ENCODE assay signal across 25 cellular contexts in genomic region chr10:44827431-44828006, GRCh38.
DNase-seq lines count a peak whose midpoint lies in the region; ATAC-seq, FAIRE-seq and TF ChIP-seq lines count a peak whose summit lies in the region.
"Had no signal": no experiment of that assay in that cellular context is flagged by ENCODE, and none has a peak within 500 bp of the region (broad histone marks: within the 10 kb centered on the region; RNA-seq: fewer than 3 reads in every experiment).

No MANE protein-coding gene starts in this region.

- no CpG with 5 or more reads among the region's 13 CpGs for WGBS in HepG2 (ENCODE audit: low lambda C conversion rate)

- TF ChIP-seq EP300 in HepG2 (IDR thresholded peaks at IDR 0.05; ENCODE audit: low read depth in 2 of 2, low read length in 2 of 2) = no peak
- no peak for TF ChIP-seq EP300 in HepG2 (CRISPR knock-in tag; IDR thresholded peaks at IDR 0.05; ENCODE audit: borderline replicate concordance)

- H3K4me1 ChIP-seq in astrocyte (ENCODE audit: insufficient read depth, low read length) (peaks cover 22% of the 10 kb centered on the region), HepG2 (ENCODE audit: insufficient read depth, low read length) (peaks cover 7% of the 10 kb centered on the region; the same call in 1 of the 2 replicates)

- no peaks in the 10 kb centered on the region for H3K79me2 ChIP-seq in astrocyte (ENCODE audit: insufficient read depth, low read length)
- H3K79me2 ChIP-seq in HepG2 (ENCODE audit: insufficient read depth, low read length) = no peaks in the 10 kb centered on the region

- no peak overlapping the region for H3K27ac Mint-ChIP-seq in astrocyte (ENCODE audit: unreplicated experiment)
- H3K27ac Mint-ChIP-seq: activated T-helper 1 cell treated with anti-CD3 and anti-CD28 coated beads, Interleukin-12 subunit alpha, Interleukin-12 subunit beta, Interleukin-2, Interleukin-4 antibody, amounts not matched to agents 30 ng/mL and 10 ng/mL and 1 ng/mL, durations not matched to agents 14 hours and 24 hours and 36 hours; B cell; naive thymus-derived CD8-positive, alpha-beta T cell had no signal

- peak; percentile 48 for ATAC-seq in Right ventricle myocardium inferior
- ATAC-seq in HepG2 = peak; percentile 91
- ATAC-seq in GM18858 (IDR thresholded peaks at IDR 0.05; ENCODE audit: unreplicated experiment) = no peak
- no peak for ATAC-seq in GM21786 (IDR thresholded peaks at IDR 0.05; ENCODE audit: unreplicated experiment)
- ATAC-seq: naive thymus-derived CD8-positive, alpha-beta T cell had no signal

- CTCF ChIA-PET in HepG2 (lab: Yijun Ruan, JAX; ENCODE audit: low intra/inter-chr PET ratio, low total read pairs) = no interaction called here

- no peaks in the 10 kb centered on the region for H3K36me3 Mint-ChIP-seq in astrocyte (ENCODE audit: low read depth, unreplicated experiment)
- H3K36me3 Mint-ChIP-seq: naive thymus-derived CD8-positive, alpha-beta T cell had no signal

- no peak for TF ChIP-seq RAD21 in HepG2 (CRISPR knock-in tag; IDR thresholded peaks at IDR 0.05)

- H3K4me1 Mint-ChIP-seq in astrocyte (ENCODE audit: low read depth, unreplicated experiment) = peaks cover 10% of the 10 kb centered on the region
- H3K4me1 Mint-ChIP-seq: B cell had no signal

- intact Hi-C loops in Right ventricle myocardium inferior (cut with DNase I) = loop anchor here (10.0 kb wide), 1 partner anchor 143 kb away; no protein-coding TSS in a partner anchor
- intact Hi-C loops in cardiac septum (cut with DNase I) = no loop called here
- intact Hi-C loops in HepG2 (cut with micrococcal nuclease; ENCODE audit: unreplicated experiment) = no loop called here

- H3K4me3 ChIP-seq in astrocyte (ENCODE audit: insufficient read depth, low read depth, low read length) (no peak overlapping the region), HepG2 (replicated peaks in 1 of 3; ENCODE audit: insufficient read depth in 1 of 3, low read depth in 2 of 3, low read length in 3 of 3) (no peak overlapping the region)
- H3K4me3 ChIP-seq: cardiac muscle cell, GM23248, skin epidermis had no signal

- no peak overlapping the region for H3K4me2 ChIP-seq in astrocyte (ENCODE audit: low read length)
- H3K4me2 ChIP-seq in HepG2 (ENCODE audit: low read depth, low read length) = no peak overlapping the region; the same call in 1 of the 2 replicates

- H3K9ac ChIP-seq in astrocyte (ENCODE audit: low read length) (no peak overlapping the region), HepG2 (ENCODE audit: insufficient read depth, low read depth, low read length) (no peak overlapping the region)
- H3K9ac ChIP-seq: GM23248 had no signal

- BruUV-seq in HepG2 (replicated peaks; lab: Mats Ljungman, UMichigan) = no TSS peak

- no peak for FAIRE-seq in astrocyte (lab: Jason Lieb, UNC)
- FAIRE-seq in HepG2 (lab: Jason Lieb, UNC) = peak; percentile 4
- FAIRE-seq: D721Med, GM12892 had no signal

- POLR2A ChIA-PET in HepG2 (lab: Yijun Ruan, JAX) = no interaction called here

- H2AFZ ChIP-seq in astrocyte (ENCODE audit: low read depth, low read length) (no peak overlapping the region), HepG2 (ENCODE audit: low read length) (no peak overlapping the region)
- H2AFZ ChIP-seq: GM23248 had no signal

- H3K27me3 ChIP-seq in astrocyte (ENCODE audit: insufficient read depth, low read length) = no peaks in the 10 kb centered on the region
- H3K27me3 ChIP-seq in HepG2 (ENCODE audit: control insufficient read depth in 1 of 2, insufficient read depth in 2 of 2, low read length in 2 of 2) = peaks cover 0 to 4% of the 10 kb centered on the region in 2 experiments; a peak in 2 of 5 replicates
- H3K27me3 ChIP-seq: cardiac muscle cell had no signal

- no peak overlapping the region for H3K27ac ChIP-seq in astrocyte (ENCODE audit: low read depth, low read length)
- no peak overlapping the region for H3K27ac ChIP-seq in HepG2 (ENCODE audit: extremely low read length, insufficient read depth, low read length)
- H3K27ac ChIP-seq: cardiac muscle cell, GM23248, skin epidermis had no signal

- no peaks in the 10 kb centered on the region for H3K27me3 Mint-ChIP-seq in astrocyte (ENCODE audit: low read depth, unreplicated experiment)

- H4K20me1 ChIP-seq in astrocyte (ENCODE audit: insufficient read depth, low read length) = no peaks in the 10 kb centered on the region
- no peaks in the 10 kb centered on the region for H4K20me1 ChIP-seq in HepG2 (ENCODE audit: insufficient read depth, low read length)

- DNase-seq in Right ventricle myocardium inferior (ENCODE audit: missing footprints) (no peak), cardiac septum (ENCODE audit: low spot score) (no peak), astrocyte (ENCODE audit: low read depth) (peak; percentile 23), HepG2 (ENCODE audit: low spot score) (peak; percentile 50), activated gamma-delta T cell treated with Interleukin-2 at 50 U/mL for 16 hours (no peak)
- DNase-seq in activated T-cell treated with anti-CD3 and anti-CD28 coated beads, Interleukin-2, amount 50 U/mL, for 1 hour = no peak
- DNase-seq: 8988T; activated CD4-positive, CD25-positive, alpha-beta regulatory T cell; activated CD8-positive, alpha-beta memory T cell treated with anti-CD3 and anti-CD28 coated beads for 24 hours; effector CD4-positive, alpha-beta T cell; glutamatergic neuron; GM23248; naive thymus-derived CD8-positive, alpha-beta T cell; NCI-H1436 treated with DMSO at 0.1 percent for 48 hours; NCI-H226; stimulated activated CD4-positive, alpha-beta T cell treated with anti-CD3 and anti-CD28 coated beads, Interleukin-2, amount 100 ng/mL, for 48 hours; T-helper 2 cell had no signal

- TF ChIP-seq CTCF in astrocyte (IDR thresholded peaks at IDR 0.05; ENCODE audit: insufficient read depth, low read depth, low read length) (no peak), HepG2 (CRISPR knock-in tag; IDR thresholded peaks at IDR 0.05) (no peak)

- H3K4me3 Mint-ChIP-seq in astrocyte (ENCODE audit: unreplicated experiment) = no peak overlapping the region
- H3K4me3 Mint-ChIP-seq: activated T-helper 1 cell treated with anti-CD3 and anti-CD28 coated beads, Interleukin-12 subunit alpha, Interleukin-12 subunit beta, Interleukin-2, Interleukin-4 antibody, amounts not matched to agents 30 ng/mL and 10 ng/mL and 1 ng/mL, durations not matched to agents 14 hours and 24 hours and 36 hours; B cell; naive thymus-derived CD8-positive, alpha-beta T cell had no signal

- no peaks in the 10 kb centered on the region for H3K36me3 ChIP-seq in astrocyte (ENCODE audit: insufficient read depth, low read length)
- H3K36me3 ChIP-seq in HepG2 (replicated peaks in 1 of 2; ENCODE audit: control insufficient read depth in 1 of 2, insufficient read depth in 2 of 2, low read length in 2 of 2) = no peaks in the 10 kb centered on the region
- H3K36me3 ChIP-seq: cardiac muscle cell had no signal

- no peak for TF ChIP-seq POLR2A in HepG2 (IDR thresholded peaks at IDR 0.05; ENCODE audit: insufficient read depth in 1 of 2, low read depth in 2 of 2, low read length in 2 of 2)

- H3K9me3 ChIP-seq in astrocyte (ENCODE audit: insufficient read depth, low read depth, low read length) (no peaks in the 10 kb centered on the region), HepG2 (ENCODE audit: low read length) (no peaks in the 10 kb centered on the region)

- in situ Hi-C loops in HepG2 (cut with HindIII; ENCODE audit: extremely low pct_ligation_motif_present, low pct_unique_long_range_greater_than_20kb) = no loop called here

- H3K9me3 Mint-ChIP-seq in astrocyte (ENCODE audit: unreplicated experiment) = peaks cover 3% of the 10 kb centered on the region
- H3K9me3 Mint-ChIP-seq: activated T-helper 1 cell treated with anti-CD3 and anti-CD28 coated beads, Interleukin-12 subunit alpha, Interleukin-12 subunit beta, Interleukin-2, Interleukin-4 antibody, amounts not matched to agents 30 ng/mL and 10 ng/mL and 1 ng/mL, durations not matched to agents 14 hours and 24 hours and 36 hours; naive thymus-derived CD8-positive, alpha-beta T cell had no signal

TF ChIP-seq in HepG2, 621 proteins besides CTCF, POLR2A, EP300 and RAD21 (continues in another document):
- TF ChIP-seq PBX3 (CRISPR knock-in tag; IDR thresholded peaks at IDR 0.05; ENCODE audit: borderline replicate concordance) (no peak), SYNCRIP (IDR thresholded peaks at IDR 0.05; ENCODE audit: insufficient read depth, low read depth, low read length) (no peak), CEBPB (IDR thresholded peaks at IDR 0.05; ENCODE audit: borderline replicate concordance, low read depth, low read length) (peak; percentile 66; the same call in 1 of the 2 replicates)

Comparison
In these comparisons a context has a peak if more than half of its experiments do, and no peak if none do; other contexts are left out.
1. ATAC-seq: peak in Right ventricle myocardium inferior (single experiment) and HepG2 (single experiment); none in GM18858 (single experiment) and GM21786 (single experiment).
2. DNase-seq: peak in astrocyte (single experiment) and HepG2 (single experiment); none in Right ventricle myocardium inferior (single experiment), cardiac septum (single experiment), activated T-cell treated with anti-CD3 and anti-CD28 coated beads, Interleukin-2, amount 50 U/mL, for 1 hour (single experiment) and activated gamma-delta T cell treated with Interleukin-2 at 50 U/mL for 16 hours (single experiment).